Comparison of ENCODE assay signal across 13 cellular contexts in the genomic region with DNA sequence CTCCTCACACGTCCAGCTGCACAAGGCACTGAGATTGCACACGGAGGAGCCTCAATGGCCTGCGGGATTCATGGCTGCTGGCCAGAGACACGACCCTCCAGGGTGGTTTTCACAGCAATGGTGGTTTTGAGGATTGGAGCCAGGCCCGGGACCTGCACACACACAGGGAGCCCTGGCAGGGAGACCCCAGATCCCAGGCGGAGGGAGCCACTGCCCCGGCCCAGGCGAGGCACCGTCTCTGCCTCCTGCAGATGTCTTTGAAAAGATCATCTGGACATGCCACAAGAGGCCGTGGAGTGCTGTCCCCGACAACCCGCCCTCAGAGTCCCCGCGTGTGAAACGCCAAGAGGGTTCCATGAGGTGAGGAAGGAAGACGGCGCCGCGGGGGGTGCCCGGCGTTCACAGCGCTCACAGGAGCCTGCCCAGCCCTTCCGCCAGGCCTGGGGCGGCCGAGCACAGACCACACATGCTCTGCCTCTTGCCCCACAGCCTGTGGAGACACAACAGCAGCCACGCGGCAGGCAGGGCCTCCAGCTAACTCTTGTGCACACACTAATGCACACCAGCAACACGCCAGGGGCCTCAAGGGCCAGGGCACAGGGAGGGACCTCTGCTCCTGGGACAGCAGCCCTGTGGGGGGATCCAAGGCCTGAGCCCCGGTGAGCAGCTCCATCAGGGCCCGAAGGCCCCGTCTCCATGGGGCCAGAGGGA.
"Had no signal": no experiment of that assay in that cellular context is flagged by ENCODE, and none has a peak within 500 bp of the region (broad histone marks: within the 10 kb centered on the region; RNA-seq: fewer than 3 reads in every experiment).

No MANE protein-coding gene starts in this region.

- DNase-seq: activated CD4-positive, alpha-beta memory T cell treated with anti-CD3 and anti-CD28 coated beads for 36 hours; activated CD4-positive, alpha-beta T cell treated with anti-CD3 and anti-CD28 coated beads for 36 hours; activated CD8-positive, alpha-beta memory T cell treated with anti-CD3 and anti-CD28 coated beads, Interleukin-2, amount 10 ng/mL, durations not matched to agents 7 days and 5 days; activated T-cell treated with anti-CD3 and anti-CD28 coated beads, Interleukin-2, amount 50 U/mL, for 1 hour; colonic mucosa; esophagus squamous epithelium; nephron progenitor cell; stimulated activated CD4-positive, alpha-beta T cell treated with anti-CD3 and anti-CD28 coated beads, Interleukin-4, amount 100 ng/mL, for 1 hour; stimulated activated naive B cell treated with anti-CD40 and anti-IgM and Interleukin-4, amounts not matched to agents 10 μg/mL and 1 μg/mL and 100 μg/mL, for 72 hours; T-helper 17 cell; thyroid gland had no signal

- H3K9me3 Mint-ChIP-seq: activated CD4-positive, alpha-beta memory T cell treated with anti-CD3 and anti-CD28 coated beads for 36 hours; activated naive CD4-positive, alpha-beta T cell treated with anti-CD3 and anti-CD28 coated beads, Interleukin-2, amount 50 U/mL, for 24 hours; activated T-helper 2 cell treated with anti-CD3 and anti-CD28 coated beads, Interferon-gamma antibody, Interleukin-2, Interleukin-4, amounts not matched to agents 10 μg/mL and 5 μg/mL and 100 μg/mL, durations not matched to agents 14 hours and 24 hours and 36 hours; nephron progenitor cell; stimulated activated naive B cell treated with anti-CD40 and anti-IgM and Interleukin-4, amounts not matched to agents 10 μg/mL and 1 μg/mL and 100 μg/mL, for 72 hours had no signal

- ATAC-seq: activated CD4-positive, alpha-beta T cell treated with anti-CD3 and anti-CD28 coated beads for 36 hours; activated CD8-positive, alpha-beta memory T cell treated with anti-CD3 and anti-CD28 coated beads, Interleukin-2, amount 10 ng/mL, durations not matched to agents 7 days and 5 days; stimulated activated naive B cell treated with anti-CD40 and anti-IgM and Interleukin-4, amounts not matched to agents 10 μg/mL and 1 μg/mL and 100 μg/mL, for 72 hours; T-helper 17 cell had no signal

- H3K27ac Mint-ChIP-seq: activated CD4-positive, alpha-beta memory T cell treated with anti-CD3 and anti-CD28 coated beads for 36 hours; activated CD4-positive, alpha-beta T cell treated with anti-CD3 and anti-CD28 coated beads for 36 hours; activated CD8-positive, alpha-beta memory T cell treated with anti-CD3 and anti-CD28 coated beads, Interleukin-2, amount 10 ng/mL, durations not matched to agents 7 days and 5 days; activated naive CD4-positive, alpha-beta T cell treated with anti-CD3 and anti-CD28 coated beads, Interleukin-2, amount 50 U/mL, for 24 hours; activated T-helper 2 cell treated with anti-CD3 and anti-CD28 coated beads, Interferon-gamma antibody, Interleukin-2, Interleukin-4, amounts not matched to agents 10 μg/mL and 5 μg/mL and 100 μg/mL, durations not matched to agents 14 hours and 24 hours and 36 hours; nephron progenitor cell; stimulated activated naive B cell treated with anti-CD40 and anti-IgM and Interleukin-4, amounts not matched to agents 10 μg/mL and 1 μg/mL and 100 μg/mL, for 72 hours; T-helper 17 cell had no signal

- H3K36me3 Mint-ChIP-seq: activated CD4-positive, alpha-beta memory T cell treated with anti-CD3 and anti-CD28 coated beads for 36 hours; activated CD8-positive, alpha-beta memory T cell treated with anti-CD3 and anti-CD28 coated beads, Interleukin-2, amount 10 ng/mL, durations not matched to agents 7 days and 5 days; activated naive CD4-positive, alpha-beta T cell treated with anti-CD3 and anti-CD28 coated beads, Interleukin-2, amount 50 U/mL, for 24 hours; stimulated activated naive B cell treated with anti-CD40 and anti-IgM and Interleukin-4, amounts not matched to agents 10 μg/mL and 1 μg/mL and 100 μg/mL, for 72 hours had no signal

- H3K4me1 Mint-ChIP-seq: activated CD4-positive, alpha-beta T cell treated with anti-CD3 and anti-CD28 coated beads for 36 hours; activated CD8-positive, alpha-beta memory T cell treated with anti-CD3 and anti-CD28 coated beads, Interleukin-2, amount 10 ng/mL, durations not matched to agents 7 days and 5 days; activated naive CD4-positive, alpha-beta T cell treated with anti-CD3 and anti-CD28 coated beads, Interleukin-2, amount 50 U/mL, for 24 hours; stimulated activated naive B cell treated with anti-CD40 and anti-IgM and Interleukin-4, amounts not matched to agents 10 μg/mL and 1 μg/mL and 100 μg/mL, for 72 hours; T-helper 17 cell had no signal

- H3K4me3 Mint-ChIP-seq: activated CD4-positive, alpha-beta memory T cell treated with anti-CD3 and anti-CD28 coated beads for 36 hours; activated CD4-positive, alpha-beta T cell treated with anti-CD3 and anti-CD28 coated beads for 36 hours; activated CD8-positive, alpha-beta memory T cell treated with anti-CD3 and anti-CD28 coated beads, Interleukin-2, amount 10 ng/mL, durations not matched to agents 7 days and 5 days; activated naive CD4-positive, alpha-beta T cell treated with anti-CD3 and anti-CD28 coated beads, Interleukin-2, amount 50 U/mL, for 24 hours; nephron progenitor cell; stimulated activated naive B cell treated with anti-CD40 and anti-IgM and Interleukin-4, amounts not matched to agents 10 μg/mL and 1 μg/mL and 100 μg/mL, for 72 hours; T-helper 17 cell had no signal

- H3K27me3 Mint-ChIP-seq: activated CD4-positive, alpha-beta T cell treated with anti-CD3 and anti-CD28 coated beads for 36 hours; activated CD8-positive, alpha-beta memory T cell treated with anti-CD3 and anti-CD28 coated beads, Interleukin-2, amount 10 ng/mL, durations not matched to agents 7 days and 5 days; activated naive CD4-positive, alpha-beta T cell treated with anti-CD3 and anti-CD28 coated beads, Interleukin-2, amount 50 U/mL, for 24 hours had no signal
